19 cellular contexts compared by ENCODE assay signal in genomic region chr10:12914111-12914510, GRCh38.
"Had no signal": no experiment of that assay in that cellular context is flagged by ENCODE, and none has a peak within 500 bp of the region (broad histone marks: within the 10 kb centered on the region; RNA-seq: fewer than 3 reads in every experiment).

No MANE protein-coding gene starts in this region.

- H3K36me3 Mint-ChIP-seq: activated CD4-positive, alpha-beta memory T cell treated with anti-CD3 and anti-CD28 coated beads for 36 hours; activated naive CD4-positive, alpha-beta T cell treated with anti-CD3 and anti-CD28 coated beads, Interleukin-2, amount 50 U/mL, for 24 hours; mesothelial cell of epicardium; WTC11 had no signal

- H3K4me3 ChIP-seq: colonic mucosa, left ventricle myocardium inferior, sigmoid colon, thyroid gland had no signal

- H3K27ac Mint-ChIP-seq: activated CD4-positive, alpha-beta memory T cell treated with anti-CD3 and anti-CD28 coated beads for 36 hours; activated naive CD4-positive, alpha-beta T cell treated with anti-CD3 and anti-CD28 coated beads, Interleukin-2, amount 50 U/mL, for 24 hours; mesothelial cell of epicardium; naive thymus-derived CD8-positive, alpha-beta T cell; progenitor cell of endocrine pancreas; WTC11 had no signal

- H3K27ac ChIP-seq: colonic mucosa, left ventricle myocardium inferior, sigmoid colon, thyroid gland had no signal

- H3K27me3 Mint-ChIP-seq: progenitor cell of endocrine pancreas had no signal

- ATAC-seq: naive thymus-derived CD8-positive, alpha-beta T cell; stimulated activated naive CD8-positive, alpha-beta T cell treated with anti-CD3 and anti-CD28 coated beads, Interleukin-15, Interleukin-2, amounts not matched to agents 100 U/mL and 50 U/mL, for 24 hours; WTC11 had no signal

- H3K36me3 ChIP-seq: colonic mucosa, left ventricle myocardium inferior, sigmoid colon, thyroid gland had no signal

- DNase-seq: activated CD4-positive, alpha-beta T cell treated with anti-CD3 and anti-CD28 coated beads for 4 hours; activated gamma-delta T cell treated with Interleukin-2 at 50 U/mL for 16 hours; aorta; colonic mucosa; erythroblast; hypothalamus; left ventricle myocardium inferior; naive thymus-derived CD8-positive, alpha-beta T cell; retina; sigmoid colon; stimulated activated CD4-positive, alpha-beta T cell treated with anti-CD3 and anti-CD28 coated beads, Interleukin-4, amount 100 ng/mL, for 24 hours; stimulated activated naive CD8-positive, alpha-beta T cell treated with anti-CD3 and anti-CD28 coated beads, Interleukin-15, Interleukin-2, amounts not matched to agents 100 U/mL and 50 U/mL, for 24 hours; T-helper 9 cell; thyroid gland had no signal

- H3K4me3 Mint-ChIP-seq: activated CD4-positive, alpha-beta memory T cell treated with anti-CD3 and anti-CD28 coated beads for 36 hours; activated naive CD4-positive, alpha-beta T cell treated with anti-CD3 and anti-CD28 coated beads, Interleukin-2, amount 50 U/mL, for 24 hours; mesothelial cell of epicardium; naive thymus-derived CD8-positive, alpha-beta T cell; WTC11 had no signal

- H3K4me1 Mint-ChIP-seq: activated naive CD4-positive, alpha-beta T cell treated with anti-CD3 and anti-CD28 coated beads, Interleukin-2, amount 50 U/mL, for 24 hours; naive thymus-derived CD8-positive, alpha-beta T cell; WTC11 had no signal

- H3K9me3 ChIP-seq: colonic mucosa, sigmoid colon, thyroid gland had no signal

- H3K4me1 ChIP-seq: colonic mucosa, left ventricle myocardium inferior, thyroid gland had no signal

- H3K27me3 ChIP-seq: colonic mucosa, sigmoid colon, thyroid gland had no signal
